ENCODE assay signal across 9 cellular contexts in the genomic region with DNA sequence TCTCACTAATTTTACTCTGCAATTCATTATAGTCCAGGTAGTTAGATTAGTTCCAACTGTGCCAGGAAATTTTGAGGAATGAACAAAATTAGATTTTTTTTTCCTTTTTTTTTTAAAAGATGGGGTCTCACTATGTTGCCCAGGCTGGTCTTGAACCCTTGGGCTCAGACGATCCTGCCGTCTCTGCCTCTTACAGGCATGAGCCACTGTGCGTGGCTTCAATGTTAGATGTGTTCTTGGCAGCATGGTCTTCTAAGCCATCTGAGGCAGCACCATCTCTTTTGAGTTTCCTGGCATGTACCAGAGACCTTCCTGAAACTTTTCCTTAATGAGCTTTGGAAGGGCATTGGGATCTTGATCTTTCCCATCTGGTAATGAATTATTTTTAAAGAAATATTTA. TPM values are rescaled to one million over a fixed set of nuclear protein-coding genes. Genes with fewer than 3 reads are reported as not detected.
"Had no signal": no experiment of that assay in that cellular context is flagged by ENCODE, and none has a peak within 500 bp of the region (broad histone marks: within the 10 kb centered on the region; RNA-seq: fewer than 3 reads in every experiment).

No MANE protein-coding gene starts in this region.

- DNase-seq: GDM1, GF-D8 had no signal

- ATAC-seq: GM12878 had no signal

- FAIRE-seq: G401.6, GM12878, GM12891, GM12892, GM18507, GM19239 had no signal

- H3K4me3 ChIP-seq: GM12878 had no signal

RNA-seq across cellular contexts. Expression of a gene that starts 2.6 kb away (rescaled TPM):
- total RNA-seq: G401, GM12878 had no signal
- polyA plus RNA-seq: GM12878 had no signal

RNA-seq across cellular contexts. Expression of a gene that starts 42.2 kb away (rescaled TPM):
- total RNA-seq: G401, GM12878 had no signal
